In genomic region chr15:71120428-71120944, GRCh38 we compare ENCODE assay signal across 22 cellular contexts. TPM values are rescaled to one million over a fixed set of nuclear protein-coding genes. Genes with fewer than 3 reads are reported as not detected.
DNase-seq lines count a peak whose midpoint lies in the region; ATAC-seq and TF ChIP-seq lines count a peak whose summit lies in the region.
"Had no signal": no experiment of that assay in that cellular context is flagged by ENCODE, and none has a peak within 500 bp of the region (broad histone marks: within the 10 kb centered on the region; RNA-seq: fewer than 3 reads in every experiment).

No MANE protein-coding gene starts in this region.

- ATAC-seq in GM21737 (IDR thresholded peaks at IDR 0.05; ENCODE audit: unreplicated experiment): no peak
- no peak for ATAC-seq in GM21576 (IDR thresholded peaks at IDR 0.05; ENCODE audit: unreplicated experiment)
- ATAC-seq: GM12878 had no signal

- H3K27ac ChIP-seq in WERI-Rb-1: no peak overlapping the region
- H3K27ac ChIP-seq: 22Rv1; BLaER1 treated with 17β-estradiol and CSF1 and Interleukin-3, amounts not matched to agents 10 nM and 100 nM had no signal

- DNase-seq in NCI-H748 (lab: John Stamatoyannopoulos, UW; ENCODE audit: unreplicated experiment) (peak; percentile 36), NCI-H748 treated with DMSO at 0.1 percent for 48 hours (lab: John Stamatoyannopoulos, UW) (no peak), H7 (peak; percentile 70), WERI-Rb-1 (peak; percentile 38), iPS-NIHi11 (ENCODE audit: low spot score) (peak; percentile 36), putamen (ENCODE audit: low spot score) (no peak)
- DNase-seq: CD4-positive, alpha-beta memory T cell; DND-41; Kasumi-1; MM.1S; NCI-H1048; NCI-H1417 treated with DMSO at 0.1 percent for 48 hours; NCI-H187; NCI-H446 treated with DMSO at 0.1 percent for 48 hours; NCI-H774; OCI-M1; SHP77 had no signal

- no peak for TF ChIP-seq CTCF in WERI-Rb-1 (IDR thresholded peaks at IDR 0.05; ENCODE audit: low read depth, low read length)

- H3K9me3 ChIP-seq in WERI-Rb-1 (ENCODE audit: severe bottlenecking): no peaks in the 10 kb centered on the region
- H3K9me3 ChIP-seq: BLaER1 treated with 17β-estradiol and CSF1 and Interleukin-3, amounts not matched to agents 10 nM and 100 nM had no signal

- H3K36me3 ChIP-seq in H7 (replicated peaks; ENCODE audit: control insufficient read depth, insufficient read depth, low read length) (no peaks in the 10 kb centered on the region), WERI-Rb-1 (no peaks in the 10 kb centered on the region)
- H3K36me3 ChIP-seq: BLaER1 treated with 17β-estradiol and CSF1 and Interleukin-3, amounts not matched to agents 10 nM and 100 nM had no signal

- H3K27me3 ChIP-seq in H7 (ENCODE audit: control insufficient read depth, insufficient read depth, low read length): peaks cover 18% of the 10 kb centered on the region
- H3K27me3 ChIP-seq in WERI-Rb-1 (ENCODE audit: insufficient read depth, low read depth, severe bottlenecking): no peaks in the 10 kb centered on the region

- H3K4me3 ChIP-seq in H7 (ENCODE audit: insufficient read depth, low read depth, low read length) (no peak overlapping the region), WERI-Rb-1 (ENCODE audit: low read depth, low read length) (no peak overlapping the region)
- H3K4me3 ChIP-seq: BLaER1 treated with 17β-estradiol and CSF1 and Interleukin-3, amounts not matched to agents 10 nM and 100 nM; GM12878 had no signal

RNA-seq across cellular contexts. Expression of gene THSD4, which starts 5.2 kb away (rescaled TPM):
- 3.3 and 3.9 TPM in 2 replicates for total RNA-seq in H7 (2014; rRNA removed; shearing (Covaris generic))
- total RNA-seq: CD4-positive, alpha-beta memory T cell had no signal

Comparison
In these comparisons a context has a peak if more than half of its experiments do, and no peak if none do; other contexts are left out.
1. DNase-seq: peak in NCI-H748 (single experiment), H7 (single experiment), WERI-Rb-1 (single experiment) and iPS-NIHi11 (single experiment); none in NCI-H748 treated with DMSO at 0.1 percent for 48 hours (single experiment) and putamen (single experiment).